9 cellular contexts compared by ENCODE assay signal in genomic region chr10:103661951-103662405, GRCh38.
DNase-seq lines count a peak whose midpoint lies in the region; ATAC-seq and TF ChIP-seq lines count a peak whose summit lies in the region.
"Had no signal": no experiment of that assay in that cellular context is flagged by ENCODE, and none has a peak within 500 bp of the region (broad histone marks: within the 10 kb centered on the region; RNA-seq: fewer than 3 reads in every experiment).

No MANE protein-coding gene starts in this region.

- peak overlapping the region; percentile 86 for H3K27ac Mint-ChIP-seq in Calu3 (ENCODE audit: unreplicated experiment)

- BruUV-seq in Calu3 (replicated peaks; lab: Mats Ljungman, UMichigan): no TSS peak

- H3K4me3 Mint-ChIP-seq in Calu3 (ENCODE audit: low read depth, unreplicated experiment): peak overlapping the region; percentile 92

- DNase-seq in Calu3: no peak
- DNase-seq in NCI-H510A treated with DMSO at 0.1 percent for 48 hours (lab: John Stamatoyannopoulos, UW): peak; percentile 46
- DNase-seq in SIG-M5 (lab: John Stamatoyannopoulos, UW): no peak
- no peak for DNase-seq in AG08395 (ENCODE audit: low spot score)

- TF ChIP-seq CTCF in Calu3 (IDR thresholded peaks at IDR 0.05; ENCODE audit: unreplicated experiment): no peak

- intact Hi-C loops in Calu3 (cut with micrococcal nuclease; ENCODE audit: unreplicated experiment): no loop called here

- H3K27me3 Mint-ChIP-seq in Calu3 (ENCODE audit: unreplicated experiment): no peaks in the 10 kb centered on the region

- H3K27ac ChIP-seq in esophagus (ENCODE audit: low read depth in 2 of 2, low read length in 1 of 2) (peak overlapping the region; percentile 73 to 87), rectal smooth muscle tissue (ENCODE audit: low read depth, low read length) (peak overlapping the region; percentile 96)
- H3K27ac ChIP-seq: KMS-11 had no signal

- no peak overlapping the region for H3K9ac ChIP-seq in rectal smooth muscle tissue (ENCODE audit: low read length)
- H3K9ac ChIP-seq: KMS-11 had no signal

- H3K4me3 ChIP-seq in esophagus (ENCODE audit: low read depth in 1 of 2, low read length in 2 of 2): peak overlapping the region in 1 of 2 donors; percentile 30
- peak overlapping the region; percentile 56 for H3K4me3 ChIP-seq in rectal smooth muscle tissue (ENCODE audit: low read length)

- WGBS in esophagus, 2 donors: 28 to 47% methylated on average over 9 of the region's 9 CpGs

- H3K9me3 ChIP-seq in esophagus (ENCODE audit: control insufficient read depth in 2 of 2, insufficient read depth in 1 of 2, low read depth in 1 of 2, low read length in 1 of 2): peaks cover 0 to 3% of the 10 kb centered on the region in 2 donors

- H3K36me3 ChIP-seq in esophagus (ENCODE audit: control insufficient read depth in 2 of 2, insufficient read depth in 2 of 2, low read length in 1 of 2) (peaks cover 9 to 28% of the 10 kb centered on the region in 2 donors), rectal smooth muscle tissue (ENCODE audit: control insufficient read depth, insufficient read depth, low read length) (peaks cover 20% of the 10 kb centered on the region)

- CTCF ChIA-PET in Calu3 (lab: Charles Lee): no interaction called here

- H3K9me3 Mint-ChIP-seq in Calu3 (ENCODE audit: low read depth, unreplicated experiment): no peaks in the 10 kb centered on the region

- ATAC-seq in GM21529 (IDR thresholded peaks at IDR 0.05; ENCODE audit: unreplicated experiment): no peak
- no peak for ATAC-seq in HG03045 (IDR thresholded peaks at IDR 0.05; ENCODE audit: unreplicated experiment)

- H3K4me1 ChIP-seq in esophagus (ENCODE audit: control insufficient read depth in 2 of 2, insufficient read depth in 2 of 2, low read length in 1 of 2) (peaks cover 12 to 31% of the 10 kb centered on the region in 2 donors), rectal smooth muscle tissue (ENCODE audit: control insufficient read depth, insufficient read depth, low read length) (peaks cover 24% of the 10 kb centered on the region)

- H3K36me3 Mint-ChIP-seq in Calu3 (ENCODE audit: insufficient read depth, unreplicated experiment): peaks cover 21% of the 10 kb centered on the region

- H3K4me1 Mint-ChIP-seq in Calu3 (ENCODE audit: low read depth, unreplicated experiment): peaks cover 9% of the 10 kb centered on the region

- H3K27me3 ChIP-seq in esophagus (ENCODE audit: control insufficient read depth in 1 of 2, insufficient read depth in 2 of 2, low read length in 2 of 2) (no peaks in the 10 kb centered on the region), rectal smooth muscle tissue (ENCODE audit: control insufficient read depth, insufficient read depth, low read length) (no peaks in the 10 kb centered on the region)
